29 cellular contexts compared by ENCODE assay signal in genomic region chr12:117570608-117571007, GRCh38.
"Had no signal": no experiment of that assay in that cellular context is flagged by ENCODE, and none has a peak within 500 bp of the region (broad histone marks: within the 10 kb centered on the region; RNA-seq: fewer than 3 reads in every experiment).

No MANE protein-coding gene starts in this region.

- FAIRE-seq: colon, endometrium, endothelial cell of umbilical vein, frontal cortex had no signal

- H3K27me3 ChIP-seq: colonic mucosa, dorsolateral prefrontal cortex, foreskin keratinocyte, gastrocnemius medialis had no signal

- H3K4me3 Mint-ChIP-seq: dendritic cell treated with granulocyte-macrophage colony-stimulating factor and Interleukin-4, amounts not matched to agents 40 ng/mL and 50 ng/mL, for 4 days; effector memory CD8-positive, alpha-beta T cell; endodermal cell had no signal

- H3K9me3 Mint-ChIP-seq: dendritic cell treated with granulocyte-macrophage colony-stimulating factor and Interleukin-4, amounts not matched to agents 40 ng/mL and 50 ng/mL, for 4 days; endodermal cell had no signal

- H3K36me3 ChIP-seq: colonic mucosa, esophagus muscularis mucosa, esophagus squamous epithelium, gastrocnemius medialis, gastroesophageal sphincter, heart left ventricle, heart right ventricle had no signal

- DNase-seq: colonic mucosa; cortex of kidney; dermis blood vessel endothelial cell; dorsolateral prefrontal cortex; effector CD4-positive, alpha-beta T cell; effector CD8-positive, alpha-beta T cell; effector memory CD4-positive, alpha-beta T cell; effector memory CD8-positive, alpha-beta T cell; endodermal cell; erythroblast; esophagus squamous epithelium; foreskin fibroblast; foreskin keratinocyte; foreskin melanocyte; gastrocnemius medialis; glutamatergic neuron; head of caudate nucleus; heart left ventricle; heart right ventricle had no signal

- H3K9me3 ChIP-seq: colonic mucosa, esophagus muscularis mucosa, esophagus squamous epithelium, gastrocnemius medialis, gastroesophageal sphincter, heart left ventricle, heart right ventricle had no signal

- H3K4me3 ChIP-seq: colonic mucosa, coronary artery, dorsolateral prefrontal cortex, esophagus muscularis mucosa, esophagus squamous epithelium, gastrocnemius medialis, gastroesophageal sphincter, heart left ventricle, heart right ventricle had no signal

- ATAC-seq: effector memory CD8-positive, alpha-beta T cell; esophagus mucosa; foreskin keratinocyte; gastrocnemius medialis; gastroesophageal sphincter; heart left ventricle; heart right ventricle had no signal

- H3K27ac Mint-ChIP-seq: dendritic cell treated with granulocyte-macrophage colony-stimulating factor and Interleukin-4, amounts not matched to agents 40 ng/mL and 50 ng/mL, for 4 days; effector memory CD8-positive, alpha-beta T cell; endodermal cell had no signal

- H3K4me1 ChIP-seq: colonic mucosa, esophagus muscularis mucosa, esophagus squamous epithelium, foreskin keratinocyte, gastrocnemius medialis, gastroesophageal sphincter, heart left ventricle, heart right ventricle had no signal

- H3K4me1 Mint-ChIP-seq: endodermal cell had no signal

- H3K27ac ChIP-seq: colonic mucosa, coronary artery, dorsolateral prefrontal cortex, epithelial cell of prostate, esophagus muscularis mucosa, esophagus squamous epithelium, foreskin keratinocyte, gastrocnemius medialis, gastroesophageal sphincter, heart left ventricle, heart right ventricle had no signal
